ENCODE assay signal across 2 cellular contexts in genomic region chr19:55492362-55492944, GRCh38.
TF ChIP-seq lines count a peak whose summit lies in the region.

No MANE protein-coding gene starts in this region.

TF ChIP-seq in K562, 482 proteins besides CTCF, POLR2A, EP300 and RAD21:
- TF ChIP-seq ZNF79 (CRISPR knock-in tag; IDR thresholded peaks at IDR 0.05; ENCODE audit: low read depth) (no peak), ZNF121 (CRISPR knock-in tag; conservative IDR thresholded peaks at IDR 0.05) (peak; percentile 53; the same call in 1 of the 2 replicates)
TF ChIP-seq in K562: peak in this region for 1.

TF ChIP-seq in HEK293T, 16 proteins besides CTCF, POLR2A, EP300 and RAD21:
- TF ChIP-seq SP1 (IDR thresholded peaks at IDR 0.05) (no peak), LEF1 (IDR thresholded peaks at IDR 0.05; ENCODE audit: borderline replicate concordance) (no peak), CTBP1 (IDR thresholded peaks at IDR 0.05; ENCODE audit: borderline replicate concordance) (no peak), BHLHE40 (IDR thresholded peaks at IDR 0.05; ENCODE audit: borderline replicate concordance) (no peak), TARDBP (IDR thresholded peaks at IDR 0.05) (no peak), FOXA1 (IDR thresholded peaks at IDR 0.05) (no peak), FOXM1 (IDR thresholded peaks at IDR 0.05; ENCODE audit: borderline replicate concordance) (no peak), ZNF384 (IDR thresholded peaks at IDR 0.05) (no peak)
